27 cellular contexts compared by ENCODE assay signal in the genomic region with DNA sequence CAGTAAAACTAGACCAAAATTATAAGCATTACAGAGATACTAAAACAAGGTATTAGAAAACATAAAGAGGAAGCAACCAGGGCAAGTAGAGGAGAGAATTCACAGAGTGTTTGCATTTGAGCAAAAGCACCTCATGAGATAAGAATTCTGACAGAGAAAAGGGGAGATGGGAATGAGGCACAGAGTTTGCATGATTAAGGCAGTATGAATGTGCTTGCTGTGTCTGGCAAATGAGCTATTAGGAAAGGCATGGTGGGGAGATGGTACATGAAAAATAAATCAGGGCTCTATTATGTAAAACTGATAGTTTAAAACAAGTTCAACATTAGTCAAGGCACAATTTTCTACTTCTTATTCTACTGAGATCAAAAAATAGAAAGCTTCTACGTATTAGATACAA. TPM values are rescaled to one million over a fixed set of nuclear protein-coding genes. Genes with fewer than 3 reads are reported as not detected.
DNase-seq lines count a peak whose midpoint lies in the region; ATAC-seq and TF ChIP-seq lines count a peak whose summit lies in the region.
"Had no signal": no experiment of that assay in that cellular context is flagged by ENCODE, and none has a peak within 500 bp of the region (broad histone marks: within the 10 kb centered on the region; RNA-seq: fewer than 3 reads in every experiment).

No MANE protein-coding gene starts in this region.

- CTCF ChIA-PET in WTC11 (lab: Charles Lee): interaction anchor here (1.5 kb wide), 1 partner anchor 284 kb away, joined by 3 read pairs; no protein-coding TSS in a partner anchor

- H3K9me3 Mint-ChIP-seq in WTC11: peaks cover 19% of the 10 kb centered on the region
- H3K9me3 Mint-ChIP-seq: neural progenitor cell had no signal

- peak overlapping the region; percentile 51 for H3K27ac Mint-ChIP-seq in WTC11
- H3K27ac Mint-ChIP-seq: activated naive CD4-positive, alpha-beta T cell treated with anti-CD3 and anti-CD28 coated beads, Interleukin-2, amount 50 U/mL, for 72 hours; CD4-positive, alpha-beta T cell; neural progenitor cell; T-cell had no signal

- POLR2A ChIA-PET in WTC11 (lab: Charles Lee): no interaction called here

- H3K4me1 Mint-ChIP-seq in WTC11: peaks cover 23% of the 10 kb centered on the region
- H3K4me1 Mint-ChIP-seq: T-cell had no signal

- TF ChIP-seq CTCF in WTC11 (IDR thresholded peaks at IDR 0.05): no peak
- TF ChIP-seq CTCF in fibroblast of pulmonary artery (IDR thresholded peaks at IDR 0.05; ENCODE audit: low read length, missing control alignments): no peak

- peak; percentile 19 for DNase-seq in HS-5 (ENCODE audit: low read depth)
- no peak for DNase-seq in WTC11 (ENCODE audit: low spot score)
- DNase-seq in fibroblast of pulmonary artery (ENCODE audit: low read depth): peak; percentile 1
- DNase-seq in renal cortical epithelial cell (ENCODE audit: low read depth): peak; percentile 4
- no peak for DNase-seq in NCI-H510A (lab: John Stamatoyannopoulos, UW)
- DNase-seq in cerebellum (ENCODE audit: low spot score): no peak
- no peak for DNase-seq in NCI-H1092 (lab: John Stamatoyannopoulos, UW)
- DNase-seq: activated CD4-positive, alpha-beta T cell treated with anti-CD3 and anti-CD28 coated beads for 48 hours; body of pancreas; CD4-positive, alpha-beta T cell; head of caudate nucleus; NCI-H1105; NCI-H2029; PC-9; SIG-M5; stimulated activated CD4-positive, alpha-beta T cell treated with anti-CD3 and anti-CD28 coated beads, Interleukin-1b, Interleukin-23, amount 100 ng/mL, for 48 hours; T-cell; uterus had no signal

- H3K4me3 Mint-ChIP-seq in WTC11: no peak overlapping the region
- H3K4me3 Mint-ChIP-seq: CD4-positive, alpha-beta T cell; neural progenitor cell; T-cell had no signal

- peaks cover 9% of the 10 kb centered on the region for H3K36me3 Mint-ChIP-seq in WTC11
- H3K36me3 Mint-ChIP-seq: activated naive CD4-positive, alpha-beta T cell treated with anti-CD3 and anti-CD28 coated beads, Interleukin-2, amount 50 U/mL, for 72 hours; neural progenitor cell; T-cell had no signal

- no peaks in the 10 kb centered on the region for H3K27me3 Mint-ChIP-seq in WTC11 (ENCODE audit: low read depth)
- H3K27me3 Mint-ChIP-seq: CD4-positive, alpha-beta T cell; T-cell had no signal

- ATAC-seq in WTC11 (peak; percentile 70), GM19395 (IDR thresholded peaks at IDR 0.05; ENCODE audit: unreplicated experiment) (no peak)
- ATAC-seq: activated naive CD4-positive, alpha-beta T cell treated with anti-CD3 and anti-CD28 coated beads, Interleukin-2, amount 50 U/mL, for 72 hours; body of pancreas; HepG2; T-cell had no signal

- H3K4me3 ChIP-seq in fibroblast of pulmonary artery (replicated peaks; ENCODE audit: low read depth, low read length): no peak overlapping the region
- H3K4me3 ChIP-seq: body of pancreas, coronary artery, neural progenitor cell, PC-9, prostate gland, suprapubic skin, uterus had no signal

TF ChIP-seq in WTC11, 78 proteins besides CTCF, POLR2A, EP300 and RAD21:
- no peak for TF ChIP-seq CBFB (CRISPR knock-in tag; IDR thresholded peaks at IDR 0.05; ENCODE audit: low read depth)
- no peak for TF ChIP-seq TP53 (CRISPR knock-in tag; IDR thresholded peaks at IDR 0.05)
- no peak for TF ChIP-seq TEAD1 (CRISPR knock-in tag; IDR thresholded peaks at IDR 0.05)
- no peak for TF ChIP-seq SMAD4 (CRISPR knock-in tag; IDR thresholded peaks at IDR 0.05)
- no peak for TF ChIP-seq SMAD3 (CRISPR knock-in tag; IDR thresholded peaks at IDR 0.05; ENCODE audit: borderline replicate concordance)
- TF ChIP-seq, protein P1, sequence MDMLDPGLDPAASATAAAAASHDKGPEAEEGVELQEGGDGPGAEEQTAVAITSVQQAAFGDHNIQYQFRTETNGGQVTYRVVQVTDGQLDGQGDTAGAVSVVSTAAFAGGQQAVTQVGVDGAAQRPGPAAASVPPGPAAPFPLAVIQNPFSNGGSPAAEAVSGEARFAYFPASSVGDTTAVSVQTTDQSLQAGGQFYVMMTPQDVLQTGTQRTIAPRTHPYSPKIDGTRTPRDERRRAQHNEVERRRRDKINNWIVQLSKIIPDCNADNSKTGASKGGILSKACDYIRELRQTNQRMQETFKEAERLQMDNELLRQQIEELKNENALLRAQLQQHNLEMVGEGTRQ (CRISPR knock-in tag; IDR thresholded peaks at IDR 0.05): no peak
- no peak for TF ChIP-seq CREB1 (CRISPR knock-in tag; IDR thresholded peaks at IDR 0.05)
- TF ChIP-seq NR1H2 (CRISPR knock-in tag; IDR thresholded peaks at IDR 0.05): no peak
- no peak for TF ChIP-seq MYBL2 (CRISPR knock-in tag; IDR thresholded peaks at IDR 0.05)
- no peak for TF ChIP-seq GRHL2 (CRISPR knock-in tag; IDR thresholded peaks at IDR 0.05; ENCODE audit: insufficient replicate concordance, severe bottlenecking)
- no peak for TF ChIP-seq NR3C1 (CRISPR knock-in tag; conservative IDR thresholded peaks at IDR 0.05; ENCODE audit: low read depth)
- no peak for TF ChIP-seq JUN (CRISPR knock-in tag; IDR thresholded peaks at IDR 0.05)
- TF ChIP-seq, protein P2, sequence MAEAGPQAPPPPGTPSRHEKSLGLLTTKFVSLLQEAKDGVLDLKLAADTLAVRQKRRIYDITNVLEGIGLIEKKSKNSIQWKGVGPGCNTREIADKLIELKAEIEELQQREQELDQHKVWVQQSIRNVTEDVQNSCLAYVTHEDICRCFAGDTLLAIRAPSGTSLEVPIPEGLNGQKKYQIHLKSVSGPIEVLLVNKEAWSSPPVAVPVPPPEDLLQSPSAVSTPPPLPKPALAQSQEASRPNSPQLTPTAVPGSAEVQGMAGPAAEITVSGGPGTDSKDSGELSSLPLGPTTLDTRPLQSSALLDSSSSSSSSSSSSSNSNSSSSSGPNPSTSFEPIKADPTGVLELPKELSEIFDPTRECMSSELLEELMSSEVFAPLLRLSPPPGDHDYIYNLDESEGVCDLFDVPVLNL (CRISPR knock-in tag; IDR thresholded peaks at IDR 0.05; ENCODE audit: borderline replicate concordance, low read depth): no peak
- no peak for TF ChIP-seq ZNF263 (CRISPR knock-in tag; IDR thresholded peaks at IDR 0.05; ENCODE audit: low read depth)
- no peak for TF ChIP-seq NFE2L1 (CRISPR knock-in tag; IDR thresholded peaks at IDR 0.05)
- TF ChIP-seq, protein P3, sequence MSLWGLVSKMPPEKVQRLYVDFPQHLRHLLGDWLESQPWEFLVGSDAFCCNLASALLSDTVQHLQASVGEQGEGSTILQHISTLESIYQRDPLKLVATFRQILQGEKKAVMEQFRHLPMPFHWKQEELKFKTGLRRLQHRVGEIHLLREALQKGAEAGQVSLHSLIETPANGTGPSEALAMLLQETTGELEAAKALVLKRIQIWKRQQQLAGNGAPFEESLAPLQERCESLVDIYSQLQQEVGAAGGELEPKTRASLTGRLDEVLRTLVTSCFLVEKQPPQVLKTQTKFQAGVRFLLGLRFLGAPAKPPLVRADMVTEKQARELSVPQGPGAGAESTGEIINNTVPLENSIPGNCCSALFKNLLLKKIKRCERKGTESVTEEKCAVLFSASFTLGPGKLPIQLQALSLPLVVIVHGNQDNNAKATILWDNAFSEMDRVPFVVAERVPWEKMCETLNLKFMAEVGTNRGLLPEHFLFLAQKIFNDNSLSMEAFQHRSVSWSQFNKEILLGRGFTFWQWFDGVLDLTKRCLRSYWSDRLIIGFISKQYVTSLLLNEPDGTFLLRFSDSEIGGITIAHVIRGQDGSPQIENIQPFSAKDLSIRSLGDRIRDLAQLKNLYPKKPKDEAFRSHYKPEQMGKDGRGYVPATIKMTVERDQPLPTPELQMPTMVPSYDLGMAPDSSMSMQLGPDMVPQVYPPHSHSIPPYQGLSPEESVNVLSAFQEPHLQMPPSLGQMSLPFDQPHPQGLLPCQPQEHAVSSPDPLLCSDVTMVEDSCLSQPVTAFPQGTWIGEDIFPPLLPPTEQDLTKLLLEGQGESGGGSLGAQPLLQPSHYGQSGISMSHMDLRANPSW (CRISPR knock-in tag; conservative IDR thresholded peaks at IDR 0.05; ENCODE audit: low read depth): no peak
- TF ChIP-seq ZNF121 (CRISPR knock-in tag; IDR thresholded peaks at IDR 0.05): no peak
- TF ChIP-seq, protein P4, sequence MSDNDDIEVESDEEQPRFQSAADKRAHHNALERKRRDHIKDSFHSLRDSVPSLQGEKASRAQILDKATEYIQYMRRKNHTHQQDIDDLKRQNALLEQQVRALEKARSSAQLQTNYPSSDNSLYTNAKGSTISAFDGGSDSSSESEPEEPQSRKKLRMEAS (CRISPR knock-in tag; IDR thresholded peaks at IDR 0.05): no peak
- no peak for TF ChIP-seq NFYB (CRISPR knock-in tag; conservative IDR thresholded peaks at IDR 0.05; ENCODE audit: low read depth)

RNA-seq across cellular contexts. Expression of a gene that starts 23.1 kb away (rescaled TPM):
- total RNA-seq in WTC11 (2021) (not detected in 3 replicates), renal cortical epithelial cell (not detected in 2 replicates), cerebellum (not detected)
- total RNA-seq: activated naive CD4-positive, alpha-beta T cell treated with anti-CD3 and anti-CD28 coated beads, Interleukin-2, amount 50 U/mL, for 72 hours; body of pancreas; CD4-positive, alpha-beta T cell; HepG2; liver; PC-9; skeletal muscle tissue; suprapubic skin; T-cell; uterus had no signal

Comparison
In these comparisons a context has a peak if more than half of its experiments do, and no peak if none do; other contexts are left out.
1. DNase-seq: peak in HS-5 (single experiment), fibroblast of pulmonary artery (single experiment) and renal cortical epithelial cell (single experiment); none in WTC11 (single experiment), NCI-H510A (single experiment), cerebellum (single experiment) and NCI-H1092 (single experiment).